1 cellular context compared by ENCODE assay signal in the genomic region with DNA sequence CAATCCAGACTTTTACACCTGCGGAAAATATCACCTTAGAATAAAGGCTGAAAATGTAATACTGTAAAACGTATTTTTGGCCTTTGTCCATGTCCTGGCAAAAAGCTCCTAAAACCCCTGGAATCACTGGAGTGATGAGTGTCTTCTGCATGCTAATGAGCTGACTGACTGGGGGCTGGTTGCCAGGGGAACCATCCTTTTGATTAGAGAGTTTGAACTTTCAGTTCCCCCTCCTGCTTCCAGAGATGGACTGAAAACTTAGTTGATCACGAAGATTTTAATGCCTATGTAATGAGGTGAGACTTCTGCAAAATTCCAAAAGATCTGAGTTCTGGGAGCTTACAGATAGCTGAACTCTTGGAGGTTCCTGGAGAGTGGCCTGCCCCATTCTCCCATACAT.
TF ChIP-seq lines count a peak whose summit lies in the region.

No MANE protein-coding gene starts in this region.

TF ChIP-seq in HepG2, 621 proteins besides CTCF, POLR2A, EP300 and RAD21:
- TF ChIP-seq ZNF101 (CRISPR knock-in tag; IDR thresholded peaks at IDR 0.05; ENCODE audit: borderline replicate concordance, low read depth): no peak
- peak; percentile 80 for TF ChIP-seq RBM22 (optimal IDR thresholded peaks at IDR 0.05; ENCODE audit: low read length)
